In the genomic region with DNA sequence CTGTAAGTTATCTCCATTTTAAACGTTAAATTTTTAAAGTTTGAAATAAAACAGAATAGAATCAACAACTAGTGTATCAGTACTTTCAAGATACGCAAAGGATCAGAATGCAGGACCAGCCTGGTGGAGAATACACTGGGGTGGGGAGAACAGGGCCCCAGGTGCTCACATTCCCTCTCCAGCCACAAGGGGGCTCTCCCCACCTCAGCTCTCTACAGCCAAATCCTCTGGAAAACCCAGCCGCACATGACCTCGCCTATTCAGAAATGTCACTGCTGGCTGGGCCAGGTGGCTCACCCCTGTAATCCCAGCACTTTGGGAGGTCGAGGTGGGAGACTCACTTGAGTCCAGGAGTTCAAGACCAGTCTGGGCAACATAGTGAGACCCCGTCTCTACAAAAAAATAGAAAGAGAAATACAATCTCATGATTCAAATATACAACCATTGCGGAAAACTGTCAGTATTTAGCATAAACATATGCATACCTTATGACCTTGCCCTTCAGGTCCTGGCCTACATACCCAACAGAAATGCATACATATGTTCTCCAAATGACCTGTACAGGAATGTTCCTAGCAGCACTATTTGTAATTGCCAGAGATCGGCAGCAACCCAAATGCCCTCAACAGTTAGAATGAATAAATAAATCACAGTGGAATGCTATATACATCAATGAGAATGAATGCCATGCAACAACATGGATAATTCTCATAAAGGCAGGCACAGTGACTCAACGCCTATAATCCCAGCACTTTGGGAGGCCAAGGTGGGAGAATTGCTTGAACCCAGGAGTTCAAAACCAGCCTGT, we compare ENCODE assay signal across 2 cellular contexts.
TF ChIP-seq lines count a peak whose summit lies in the region.

No MANE protein-coding gene starts in this region.

TF ChIP-seq in WTC11, 78 proteins besides CTCF, POLR2A, EP300 and RAD21:
- TF ChIP-seq, protein P1, sequence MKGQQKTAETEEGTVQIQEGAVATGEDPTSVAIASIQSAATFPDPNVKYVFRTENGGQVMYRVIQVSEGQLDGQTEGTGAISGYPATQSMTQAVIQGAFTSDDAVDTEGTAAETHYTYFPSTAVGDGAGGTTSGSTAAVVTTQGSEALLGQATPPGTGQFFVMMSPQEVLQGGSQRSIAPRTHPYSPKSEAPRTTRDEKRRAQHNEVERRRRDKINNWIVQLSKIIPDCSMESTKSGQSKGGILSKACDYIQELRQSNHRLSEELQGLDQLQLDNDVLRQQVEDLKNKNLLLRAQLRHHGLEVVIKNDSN (CRISPR knock-in tag; IDR thresholded peaks at IDR 0.05), result peak; percentile 36; the same call in 1 of the 2 replicates
- TF ChIP-seq ZNF219 (CRISPR knock-in tag; IDR thresholded peaks at IDR 0.05; ENCODE audit: borderline replicate concordance) (no peak), NFE2L1 (CRISPR knock-in tag; IDR thresholded peaks at IDR 0.05) (no peak)
- TF ChIP-seq, protein P2, sequence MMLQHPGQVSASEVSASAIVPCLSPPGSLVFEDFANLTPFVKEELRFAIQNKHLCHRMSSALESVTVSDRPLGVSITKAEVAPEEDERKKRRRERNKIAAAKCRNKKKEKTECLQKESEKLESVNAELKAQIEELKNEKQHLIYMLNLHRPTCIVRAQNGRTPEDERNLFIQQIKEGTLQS (CRISPR knock-in tag; conservative IDR thresholded peaks at IDR 0.05), result no peak
- TF ChIP-seq, protein P3, sequence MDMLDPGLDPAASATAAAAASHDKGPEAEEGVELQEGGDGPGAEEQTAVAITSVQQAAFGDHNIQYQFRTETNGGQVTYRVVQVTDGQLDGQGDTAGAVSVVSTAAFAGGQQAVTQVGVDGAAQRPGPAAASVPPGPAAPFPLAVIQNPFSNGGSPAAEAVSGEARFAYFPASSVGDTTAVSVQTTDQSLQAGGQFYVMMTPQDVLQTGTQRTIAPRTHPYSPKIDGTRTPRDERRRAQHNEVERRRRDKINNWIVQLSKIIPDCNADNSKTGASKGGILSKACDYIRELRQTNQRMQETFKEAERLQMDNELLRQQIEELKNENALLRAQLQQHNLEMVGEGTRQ (CRISPR knock-in tag; IDR thresholded peaks at IDR 0.05), result peak; percentile 53

TF ChIP-seq in HepG2, 621 proteins besides CTCF, POLR2A, EP300 and RAD21:
- TF ChIP-seq, protein P4, sequence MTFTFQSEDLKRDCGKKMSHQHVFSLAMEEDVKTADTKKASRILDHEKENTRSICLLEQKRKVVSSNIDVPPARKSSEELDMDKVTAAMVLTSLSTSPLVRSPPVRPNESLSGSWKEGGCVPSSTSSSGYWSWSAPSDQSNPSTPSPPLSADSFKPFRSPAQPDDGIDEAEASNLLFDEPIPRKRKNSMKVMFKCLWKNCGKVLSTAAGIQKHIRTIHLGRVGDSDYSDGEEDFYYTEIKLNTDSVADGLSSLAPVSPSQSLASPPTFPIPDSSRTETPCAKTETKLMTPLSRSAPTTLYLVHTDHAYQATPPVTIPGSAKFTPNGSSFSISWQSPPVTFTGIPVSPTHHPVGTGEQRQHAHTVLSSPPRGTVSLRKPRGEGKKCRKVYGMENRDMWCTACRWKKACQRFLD (CRISPR knock-in tag; IDR thresholded peaks at IDR 0.05; ENCODE audit: borderline replicate concordance), result no peak
- TF ChIP-seq TEAD3 (CRISPR knock-in tag; optimal IDR thresholded peaks at IDR 0.05; ENCODE audit: borderline replicate concordance) (peak; percentile 47), KDM5A (IDR thresholded peaks at IDR 0.05; ENCODE audit: borderline replicate concordance, low read length) (no peak), BHLHE40 (IDR thresholded peaks at IDR 0.05; ENCODE audit: low read length) (peak; percentile 34; the same call in 1 of the 2 replicates), GATAD1 (CRISPR knock-in tag; IDR thresholded peaks at IDR 0.05) (0 out of 2 replicates have a peak, but pooled peaks have one; percentile 14), PAF1 (CRISPR knock-in tag; IDR thresholded peaks at IDR 0.05) (no peak), SAP130 (CRISPR knock-in tag; IDR thresholded peaks at IDR 0.05; ENCODE audit: low read depth) (0 out of 2 replicates have a peak, but pooled peaks have one; percentile 19), SMC3 (IDR thresholded peaks at IDR 0.05; ENCODE audit: low read length) (peak; percentile 63; the same call in 1 of the 2 replicates), SIN3A (IDR thresholded peaks at IDR 0.05; ENCODE audit: borderline replicate concordance, low read depth, low read length) (no peak), ZNF562 (CRISPR knock-in tag; IDR thresholded peaks at IDR 0.05; ENCODE audit: borderline replicate concordance) (no peak), NAIF1 (CRISPR knock-in tag; IDR thresholded peaks at IDR 0.05; ENCODE audit: borderline replicate concordance) (no peak), HOXA5 (CRISPR knock-in tag; IDR thresholded peaks at IDR 0.05) (peak; percentile 21; the same call in 1 of the 2 replicates), ZNF75D (CRISPR knock-in tag; IDR thresholded peaks at IDR 0.05; ENCODE audit: borderline replicate concordance) (no peak), XRCC5 (optimal IDR thresholded peaks at IDR 0.05; ENCODE audit: low read length) (peak; percentile 74), TBL1XR1 (IDR thresholded peaks at IDR 0.05; ENCODE audit: borderline replicate concordance, low read length, partially characterized antibody) (no peak), EHMT2 (IDR thresholded peaks at IDR 0.05; ENCODE audit: borderline replicate concordance, low read depth, low read length) (no peak), PITX1 (CRISPR knock-in tag; IDR thresholded peaks at IDR 0.05) (0 out of 2 replicates have a peak, but pooled peaks have one; percentile 22), ZNF282 (IDR thresholded peaks at IDR 0.05; ENCODE audit: partially characterized antibody) (no peak), TEAD2 (CRISPR knock-in tag; IDR thresholded peaks at IDR 0.05) (no peak), MBNL3 (CRISPR knock-in tag; conservative IDR thresholded peaks at IDR 0.05) (no peak), NFE2 (CRISPR knock-in tag; IDR thresholded peaks at IDR 0.05) (no peak), ZNF670 (CRISPR knock-in tag; IDR thresholded peaks at IDR 0.05; ENCODE audit: borderline replicate concordance) (no peak), AGO2 (optimal IDR thresholded peaks at IDR 0.05; ENCODE audit: low read depth, low read length) (no peak), MATR3 (CRISPR knock-in tag; IDR thresholded peaks at IDR 0.05) (no peak), STAG1 (CRISPR knock-in tag; IDR thresholded peaks at IDR 0.05) (peak; percentile 75), ZNF558 (CRISPR knock-in tag; IDR thresholded peaks at IDR 0.05; ENCODE audit: borderline replicate concordance) (no peak)
- TF ChIP-seq, protein P5, sequence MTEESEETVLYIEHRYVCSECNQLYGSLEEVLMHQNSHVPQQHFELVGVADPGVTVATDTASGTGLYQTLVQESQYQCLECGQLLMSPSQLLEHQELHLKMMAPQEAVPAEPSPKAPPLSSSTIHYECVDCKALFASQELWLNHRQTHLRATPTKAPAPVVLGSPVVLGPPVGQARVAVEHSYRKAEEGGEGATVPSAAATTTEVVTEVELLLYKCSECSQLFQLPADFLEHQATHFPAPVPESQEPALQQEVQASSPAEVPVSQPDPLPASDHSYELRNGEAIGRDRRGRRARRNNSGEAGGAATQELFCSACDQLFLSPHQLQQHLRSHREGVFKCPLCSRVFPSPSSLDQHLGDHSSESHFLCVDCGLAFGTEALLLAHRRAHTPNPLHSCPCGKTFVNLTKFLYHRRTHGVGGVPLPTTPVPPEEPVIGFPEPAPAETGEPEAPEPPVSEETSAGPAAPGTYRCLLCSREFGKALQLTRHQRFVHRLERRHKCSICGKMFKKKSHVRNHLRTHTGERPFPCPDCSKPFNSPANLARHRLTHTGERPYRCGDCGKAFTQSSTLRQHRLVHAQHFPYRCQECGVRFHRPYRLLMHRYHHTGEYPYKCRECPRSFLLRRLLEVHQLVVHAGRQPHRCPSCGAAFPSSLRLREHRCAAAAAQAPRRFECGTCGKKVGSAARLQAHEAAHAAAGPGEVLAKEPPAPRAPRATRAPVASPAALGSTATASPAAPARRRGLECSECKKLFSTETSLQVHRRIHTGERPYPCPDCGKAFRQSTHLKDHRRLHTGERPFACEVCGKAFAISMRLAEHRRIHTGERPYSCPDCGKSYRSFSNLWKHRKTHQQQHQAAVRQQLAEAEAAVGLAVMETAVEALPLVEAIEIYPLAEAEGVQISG (CRISPR knock-in tag; IDR thresholded peaks at IDR 0.05), result peak; percentile 31; the same call in 1 of the 2 replicates
- TF ChIP-seq, protein P6, sequence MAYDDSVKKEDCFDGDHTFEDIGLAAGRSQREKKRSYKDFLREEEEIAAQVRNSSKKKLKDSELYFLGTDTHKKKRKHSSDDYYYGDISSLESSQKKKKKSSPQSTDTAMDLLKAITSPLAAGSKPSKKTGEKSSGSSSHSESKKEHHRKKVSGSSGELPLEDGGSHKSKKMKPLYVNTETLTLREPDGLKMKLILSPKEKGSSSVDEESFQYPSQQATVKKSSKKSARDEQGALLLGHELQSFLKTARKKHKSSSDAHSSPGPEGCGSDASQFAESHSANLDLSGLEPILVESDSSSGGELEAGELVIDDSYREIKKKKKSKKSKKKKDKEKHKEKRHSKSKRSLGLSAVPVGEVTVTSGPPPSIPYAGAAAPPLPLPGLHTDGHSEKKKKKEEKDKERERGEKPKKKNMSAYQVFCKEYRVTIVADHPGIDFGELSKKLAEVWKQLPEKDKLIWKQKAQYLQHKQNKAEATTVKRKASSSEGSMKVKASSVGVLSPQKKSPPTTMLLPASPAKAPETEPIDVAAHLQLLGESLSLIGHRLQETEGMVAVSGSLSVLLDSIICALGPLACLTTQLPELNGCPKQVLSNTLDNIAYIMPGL (CRISPR knock-in tag; IDR thresholded peaks at IDR 0.05; ENCODE audit: borderline replicate concordance in 1 of 2, low read depth in 1 of 2), result 0 out of 4 replicates have a peak, but pooled peaks of 1 of the 2 experiments have one; percentile 33
- TF ChIP-seq, protein P7, sequence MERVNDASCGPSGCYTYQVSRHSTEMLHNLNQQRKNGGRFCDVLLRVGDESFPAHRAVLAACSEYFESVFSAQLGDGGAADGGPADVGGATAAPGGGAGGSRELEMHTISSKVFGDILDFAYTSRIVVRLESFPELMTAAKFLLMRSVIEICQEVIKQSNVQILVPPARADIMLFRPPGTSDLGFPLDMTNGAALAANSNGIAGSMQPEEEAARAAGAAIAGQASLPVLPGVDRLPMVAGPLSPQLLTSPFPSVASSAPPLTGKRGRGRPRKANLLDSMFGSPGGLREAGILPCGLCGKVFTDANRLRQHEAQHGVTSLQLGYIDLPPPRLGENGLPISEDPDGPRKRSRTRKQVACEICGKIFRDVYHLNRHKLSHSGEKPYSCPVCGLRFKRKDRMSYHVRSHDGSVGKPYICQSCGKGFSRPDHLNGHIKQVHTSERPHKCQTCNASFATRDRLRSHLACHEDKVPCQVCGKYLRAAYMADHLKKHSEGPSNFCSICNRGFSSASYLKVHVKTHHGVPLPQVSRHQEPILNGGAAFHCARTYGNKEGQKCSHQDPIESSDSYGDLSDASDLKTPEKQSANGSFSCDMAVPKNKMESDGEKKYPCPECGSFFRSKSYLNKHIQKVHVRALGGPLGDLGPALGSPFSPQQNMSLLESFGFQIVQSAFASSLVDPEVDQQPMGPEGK (CRISPR knock-in tag; IDR thresholded peaks at IDR 0.05), result 0 out of 2 replicates have a peak, but pooled peaks have one; percentile 25
- TF ChIP-seq, protein P8, sequence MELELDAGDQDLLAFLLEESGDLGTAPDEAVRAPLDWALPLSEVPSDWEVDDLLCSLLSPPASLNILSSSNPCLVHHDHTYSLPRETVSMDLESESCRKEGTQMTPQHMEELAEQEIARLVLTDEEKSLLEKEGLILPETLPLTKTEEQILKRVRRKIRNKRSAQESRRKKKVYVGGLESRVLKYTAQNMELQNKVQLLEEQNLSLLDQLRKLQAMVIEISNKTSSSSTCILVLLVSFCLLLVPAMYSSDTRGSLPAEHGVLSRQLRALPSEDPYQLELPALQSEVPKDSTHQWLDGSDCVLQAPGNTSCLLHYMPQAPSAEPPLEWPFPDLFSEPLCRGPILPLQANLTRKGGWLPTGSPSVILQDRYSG (CRISPR knock-in tag; IDR thresholded peaks at IDR 0.05), result no peak
- TF ChIP-seq, protein P9, sequence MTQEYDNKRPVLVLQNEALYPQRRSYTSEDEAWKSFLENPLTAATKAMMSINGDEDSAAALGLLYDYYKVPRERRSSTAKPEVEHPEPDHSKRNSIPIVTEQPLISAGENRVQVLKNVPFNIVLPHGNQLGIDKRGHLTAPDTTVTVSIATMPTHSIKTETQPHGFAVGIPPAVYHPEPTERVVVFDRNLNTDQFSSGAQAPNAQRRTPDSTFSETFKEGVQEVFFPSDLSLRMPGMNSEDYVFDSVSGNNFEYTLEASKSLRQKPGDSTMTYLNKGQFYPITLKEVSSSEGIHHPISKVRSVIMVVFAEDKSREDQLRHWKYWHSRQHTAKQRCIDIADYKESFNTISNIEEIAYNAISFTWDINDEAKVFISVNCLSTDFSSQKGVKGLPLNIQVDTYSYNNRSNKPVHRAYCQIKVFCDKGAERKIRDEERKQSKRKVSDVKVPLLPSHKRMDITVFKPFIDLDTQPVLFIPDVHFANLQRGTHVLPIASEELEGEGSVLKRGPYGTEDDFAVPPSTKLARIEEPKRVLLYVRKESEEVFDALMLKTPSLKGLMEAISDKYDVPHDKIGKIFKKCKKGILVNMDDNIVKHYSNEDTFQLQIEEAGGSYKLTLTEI (CRISPR knock-in tag; conservative IDR thresholded peaks at IDR 0.05), result no peak
